ENCODE assay signal across 12 cellular contexts in the genomic region with DNA sequence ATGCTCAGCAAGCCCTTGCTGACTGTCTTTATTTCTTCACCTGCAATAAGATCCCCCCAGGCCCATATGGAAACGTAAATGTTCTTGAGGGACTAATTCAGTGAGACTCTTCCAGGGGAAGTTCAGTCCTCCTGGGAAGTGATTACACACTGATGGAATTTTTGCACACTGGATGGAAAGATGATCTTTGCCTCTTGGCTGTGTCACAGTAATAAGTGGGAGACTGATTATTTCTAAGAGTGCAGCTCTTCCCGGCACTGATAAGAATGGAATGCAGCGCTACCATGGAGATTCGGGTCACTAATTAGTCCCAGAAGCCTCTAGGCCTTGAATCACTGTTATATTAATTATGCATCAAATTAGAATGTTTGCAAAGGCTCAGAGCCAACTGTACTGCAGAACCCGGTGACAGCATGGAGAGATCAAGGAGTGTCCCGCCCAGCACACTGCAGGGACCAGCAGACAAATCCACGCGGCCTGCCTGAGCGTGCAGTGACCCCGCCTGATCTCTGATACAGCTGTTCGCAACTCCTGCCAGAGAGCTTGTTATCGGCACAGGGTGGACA.
DNase-seq lines count a peak whose midpoint lies in the region; ATAC-seq, FAIRE-seq and TF ChIP-seq lines count a peak whose summit lies in the region.
"Had no signal": no experiment of that assay in that cellular context is flagged by ENCODE, and none has a peak within 500 bp of the region (broad histone marks: within the 10 kb centered on the region; RNA-seq: fewer than 3 reads in every experiment).

No MANE protein-coding gene starts in this region.

- TF ChIP-seq CTCF in AG09319 (IDR thresholded peaks at IDR 0.05; ENCODE audit: low read depth, low read length) (no peak), PC-3 (conservative IDR thresholded peaks at IDR 0.05; ENCODE audit: low read depth, low read length) (no peak)

- intact Hi-C loops in PC-3 (cut with micrococcal nuclease): no loop called here

- H3K79me2 ChIP-seq in PC-3 (ENCODE audit: low read length): no peaks in the 10 kb centered on the region

- H3K27ac Mint-ChIP-seq in T-cell: no peak overlapping the region
- H3K27ac Mint-ChIP-seq: activated naive CD8-positive, alpha-beta T cell treated with anti-CD3 and anti-CD28 coated beads for 36 hours had no signal

- H3K27ac ChIP-seq in PC-3 (ENCODE audit: low read length): peak overlapping the region; percentile 74

- H3K4me1 ChIP-seq in PC-3 (ENCODE audit: insufficient read depth, low read length): peaks cover 25% of the 10 kb centered on the region

- DNase-seq in AG09319 (ENCODE audit: extremely low read depth, low read depth): peak; percentile 82
- DNase-seq in PC-3: peak; percentile 72
- DNase-seq in fibroblast of peridontal ligament (ENCODE audit: extremely low read depth): peak; percentile 72
- peak; percentile 49 for DNase-seq in non-pigmented ciliary epithelial cell (ENCODE audit: low read depth)
- no peak for DNase-seq in T-cell
- DNase-seq in urothelium cell line (ENCODE audit: low spot score): no peak
- DNase-seq: activated naive CD8-positive, alpha-beta T cell treated with anti-CD3 and anti-CD28 coated beads for 36 hours; Caco-2; NCI-H1092; stimulated activated CD4-positive, alpha-beta T cell treated with anti-CD3 and anti-CD28 coated beads, Interleukin-4, amount 100 ng/mL, for 4 hours had no signal

- no peaks in the 10 kb centered on the region for H3K27me3 ChIP-seq in PC-3 (ENCODE audit: low read length)

- peaks cover 16% of the 10 kb centered on the region for H3K9me3 ChIP-seq in PC-3 (ENCODE audit: low read length)

- peaks cover 3 to 5% (median 3%) of the 10 kb centered on the region in 3 donors for H3K4me1 Mint-ChIP-seq in T-cell
- H3K4me1 Mint-ChIP-seq: activated naive CD8-positive, alpha-beta T cell treated with anti-CD3 and anti-CD28 coated beads for 36 hours had no signal

- ATAC-seq in PC-3 (peak; percentile 78), GM19455 (IDR thresholded peaks at IDR 0.05; ENCODE audit: unreplicated experiment) (no peak), HG02588 (IDR thresholded peaks at IDR 0.05; ENCODE audit: unreplicated experiment) (no peak), T-cell (replicated peaks in 1 of 4) (no peak)

- POLR2A ChIA-PET in PC-3 (lab: Charles Lee; ENCODE audit: unreplicated experiment): no interaction called here
- POLR2A ChIA-PET in T-cell (lab: Charles Lee): no interaction called here

- no peaks in the 10 kb centered on the region for H3F3A ChIP-seq in PC-3 (ENCODE audit: low read length, unreplicated experiment)

- H3K4me2 ChIP-seq in PC-3 (ENCODE audit: low read length): peak overlapping the region; percentile 42

- H3K27me3 Mint-ChIP-seq in T-cell: peaks cover 3 to 4% of the 10 kb centered on the region in 2 donors
- H3K27me3 Mint-ChIP-seq: activated naive CD8-positive, alpha-beta T cell treated with anti-CD3 and anti-CD28 coated beads for 36 hours had no signal

- H3K4me3 ChIP-seq in PC-3 (ENCODE audit: low read length): no peak overlapping the region

- H3K36me3 ChIP-seq in PC-3 (ENCODE audit: low read depth, low read length): peaks cover 15% of the 10 kb centered on the region; the same call in 1 of the 2 replicates

- no peaks in the 10 kb centered on the region for H3K9me2 ChIP-seq in PC-3 (replicated peaks; ENCODE audit: low read length)

- CTCF ChIA-PET in PC-3 (lab: Charles Lee): no interaction called here
- CTCF ChIA-PET in T-cell (lab: Charles Lee): no interaction called here

- H2AFZ ChIP-seq in PC-3 (ENCODE audit: low read length): peak overlapping the region; percentile 7; the same call in 1 of the 2 replicates

- no TSS peak for BruUV-seq in PC-3 (replicated peaks; lab: Mats Ljungman, UMichigan)

- peaks cover 20 to 34% (median 20%) of the 10 kb centered on the region in 3 donors for H3K9me3 Mint-ChIP-seq in T-cell

- H4K20me1 ChIP-seq in PC-3 (ENCODE audit: low read length): no peaks in the 10 kb centered on the region

- no peak overlapping the region for H3K4me3 Mint-ChIP-seq in T-cell
- H3K4me3 Mint-ChIP-seq: activated naive CD8-positive, alpha-beta T cell treated with anti-CD3 and anti-CD28 coated beads for 36 hours had no signal

- no peak for FAIRE-seq in urothelium cell line (lab: Jason Lieb, UNC)

- no peaks in the 10 kb centered on the region for H3K36me3 Mint-ChIP-seq in T-cell
- H3K36me3 Mint-ChIP-seq: activated naive CD8-positive, alpha-beta T cell treated with anti-CD3 and anti-CD28 coated beads for 36 hours had no signal

- H3K9ac ChIP-seq in PC-3 (ENCODE audit: low read length): peak overlapping the region; percentile 20; the same call in 1 of the 2 replicates

Comparison
In these comparisons a context has a peak if more than half of its experiments do, and no peak if none do; other contexts are left out.
1. DNase-seq: peak in AG09319 (single experiment), PC-3 (single experiment), fibroblast of peridontal ligament (single experiment) and non-pigmented ciliary epithelial cell (single experiment); none in T-cell (0 of 34) and urothelium cell line (single experiment).